16 cellular contexts compared by ENCODE assay signal in genomic region chr11:123748349-123748748, GRCh38. TPM values are rescaled to one million over a fixed set of nuclear protein-coding genes. Genes with fewer than 3 reads are reported as not detected.
"Had no signal": no experiment of that assay in that cellular context is flagged by ENCODE, and none has a peak within 500 bp of the region (broad histone marks: within the 10 kb centered on the region; RNA-seq: fewer than 3 reads in every experiment).

No MANE protein-coding gene starts in this region.

RNA-seq across cellular contexts. Expression of gene OR6X1, which starts 6.0 kb away (rescaled TPM):
- total RNA-seq: stomach, subcutaneous adipose tissue, suprapubic skin, temporal lobe, testis, thoracic aorta, thyroid gland, tibial nerve, upper lobe of left lung, upper lobe of right lung, ureter, urinary bladder, uterus, vagina had no signal
- polyA plus RNA-seq: stomach, thymus, urinary bladder had no signal

RNA-seq across cellular contexts. Expression of gene OR6M1, which starts 57.8 kb away (rescaled TPM):
- total RNA-seq: stomach, subcutaneous adipose tissue, suprapubic skin, temporal lobe, testis, thoracic aorta, thyroid gland, tibial nerve, transverse colon, upper lobe of left lung, upper lobe of right lung, ureter, urinary bladder, uterus, vagina had no signal
- polyA plus RNA-seq: stomach, thymus, urinary bladder had no signal
